ENCODE assay signal across 11 cellular contexts in genomic region chr2:160372585-160372984, GRCh38.
DNase-seq lines count a peak whose midpoint lies in the region; ATAC-seq and TF ChIP-seq lines count a peak whose summit lies in the region.
"Had no signal": no experiment of that assay in that cellular context is flagged by ENCODE, and none has a peak within 500 bp of the region (broad histone marks: within the 10 kb centered on the region; RNA-seq: fewer than 3 reads in every experiment).

No MANE protein-coding gene starts in this region.

- H3K36me3 Mint-ChIP-seq in effector memory CD8-positive, alpha-beta T cell (ENCODE audit: insufficient read depth) = peaks cover 2% of the 10 kb centered on the region

- H3K27me3 ChIP-seq in heart left ventricle (no peaks in the 10 kb centered on the region), muscle layer of duodenum (ENCODE audit: low read depth, low read length) (no peaks in the 10 kb centered on the region), upper lobe of right lung (no peaks in the 10 kb centered on the region)

- intact Hi-C loops in heart left ventricle (cut with DNase I) = loop anchor here in 2 of 10 donors (5.0 to 10.0 kb wide), 2 partner anchors 40 to 52 kb away; no protein-coding TSS in a partner anchor
- intact Hi-C loops in Right ventricle myocardium inferior (cut with DNase I) = loop anchor here (2.0 to 5.0 kb wide), 2 partner anchors 42 to 55 kb away; no protein-coding TSS in a partner anchor
- intact Hi-C loops in upper lobe of right lung (cut with DNase I) = no loop called here

- H3K9me3 Mint-ChIP-seq in effector memory CD8-positive, alpha-beta T cell = no peaks in the 10 kb centered on the region

- peaks cover 73 to 83% of the 10 kb centered on the region in 2 donors for H3K4me1 Mint-ChIP-seq in effector memory CD8-positive, alpha-beta T cell (ENCODE audit: low read depth in 2 of 2)

- H3K27me3 Mint-ChIP-seq in effector memory CD8-positive, alpha-beta T cell = no peaks in the 10 kb centered on the region

- H3K27ac Mint-ChIP-seq in effector memory CD8-positive, alpha-beta T cell = peak overlapping the region; percentile 13 to 76

- DNase-seq in heart left ventricle (no peak), Right ventricle myocardium inferior (ENCODE audit: missing footprints) (no peak), upper lobe of right lung (no peak), amniotic stem cell (lab: John Stamatoyannopoulos, UW) (no peak)
- DNase-seq in effector memory CD8-positive, alpha-beta T cell = no peak
- DNase-seq: activated naive CD4-positive, alpha-beta T cell; erythroblast; NCI-H187 had no signal

- H3K4me3 ChIP-seq in heart left ventricle (no peak overlapping the region), muscle layer of duodenum (ENCODE audit: low read depth in 1 of 2, low read length in 2 of 2) (no peak overlapping the region), upper lobe of right lung (no peak overlapping the region)

- H3K9me3 ChIP-seq in heart left ventricle = no peaks in the 10 kb centered on the region
- H3K9me3 ChIP-seq in muscle layer of duodenum (ENCODE audit: control insufficient read depth in 1 of 2, low read length in 2 of 2) = no peaks in the 10 kb centered on the region
- H3K9me3 ChIP-seq in upper lobe of right lung = no peaks in the 10 kb centered on the region

- H3K27ac ChIP-seq in heart left ventricle = peak overlapping the region; percentile 43 to 92 (median 68)
- peak overlapping the region; percentile 40 for H3K27ac ChIP-seq in muscle layer of duodenum (ENCODE audit: low read length)
- H3K27ac ChIP-seq in upper lobe of right lung = peak overlapping the region; percentile 53

- ATAC-seq in heart left ventricle (peak in 3 of 4 donors; percentile 13 to 20 (median 19)), Right ventricle myocardium inferior (no peak), upper lobe of right lung (no peak), GM21786 (IDR thresholded peaks at IDR 0.05; ENCODE audit: unreplicated experiment) (no peak), GM21528 (IDR thresholded peaks at IDR 0.05; ENCODE audit: low FRiP score, unreplicated experiment) (no peak)
- no peak for ATAC-seq in effector memory CD8-positive, alpha-beta T cell (replicated peaks)

- TF ChIP-seq POLR2A in heart left ventricle (IDR thresholded peaks at IDR 0.05) = no peak

- H3K4me1 ChIP-seq in heart left ventricle (peaks cover 33 to 100% (median 98%) of the 10 kb centered on the region in 12 donors), muscle layer of duodenum (ENCODE audit: control insufficient read depth in 1 of 2, insufficient read depth in 2 of 2, low read length in 2 of 2) (peaks cover 33 to 82% of the 10 kb centered on the region in 2 donors), upper lobe of right lung (peaks cover 90% of the 10 kb centered on the region)

- H3K36me3 ChIP-seq in heart left ventricle (no peaks in the 10 kb centered on the region), muscle layer of duodenum (ENCODE audit: control insufficient read depth in 1 of 2, insufficient read depth in 2 of 2, low read length in 2 of 2) (no peaks in the 10 kb centered on the region), upper lobe of right lung (no peaks in the 10 kb centered on the region)

- peak overlapping the region; percentile 10 to 59 for H3K4me3 Mint-ChIP-seq in effector memory CD8-positive, alpha-beta T cell

- no peak for TF ChIP-seq CTCF in heart left ventricle (IDR thresholded peaks at IDR 0.05)
- TF ChIP-seq CTCF in upper lobe of right lung (IDR thresholded peaks at IDR 0.05) = no peak

Comparison
In these comparisons a context has a peak if more than half of its experiments do, and no peak if none do; other contexts are left out.
1. ATAC-seq: peak in heart left ventricle (3 of 4); none in Right ventricle myocardium inferior (single experiment), effector memory CD8-positive, alpha-beta T cell (single experiment), upper lobe of right lung (single experiment), GM21786 (single experiment) and GM21528 (single experiment).
2. Peak in every context shown above with its lines, with median percentiles within 50 percentile points of each other: H3K27ac ChIP-seq.